ENCODE assay signal across 1 cellular context in the genomic region with DNA sequence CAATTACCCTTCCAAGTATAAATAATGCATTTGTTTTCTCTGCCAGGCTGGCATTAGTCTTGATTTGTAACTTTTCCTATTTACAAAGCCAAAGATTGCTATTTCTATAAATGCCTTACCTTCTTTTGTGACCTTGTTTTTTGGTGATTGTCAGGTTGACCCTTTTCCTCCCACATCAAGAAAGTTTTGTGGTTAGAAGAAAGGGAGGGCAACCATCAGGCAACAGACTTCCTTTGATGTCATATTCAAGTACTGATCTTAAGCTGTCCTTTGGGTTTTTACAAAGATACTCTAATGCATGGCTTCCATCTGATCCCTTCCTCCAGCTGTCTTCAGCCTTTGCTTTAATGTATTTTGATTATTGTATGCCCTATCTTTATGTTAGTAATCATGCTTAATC.
A peak's percentile ranks its signal among the peaks of the same experiment; 100 is the strongest.
TF ChIP-seq lines count a peak whose summit lies in the region.

No MANE protein-coding gene starts in this region.

TF ChIP-seq in K562, 482 proteins besides CTCF, POLR2A, EP300 and RAD21 (continued from another document):
- TF ChIP-seq, protein P1, sequence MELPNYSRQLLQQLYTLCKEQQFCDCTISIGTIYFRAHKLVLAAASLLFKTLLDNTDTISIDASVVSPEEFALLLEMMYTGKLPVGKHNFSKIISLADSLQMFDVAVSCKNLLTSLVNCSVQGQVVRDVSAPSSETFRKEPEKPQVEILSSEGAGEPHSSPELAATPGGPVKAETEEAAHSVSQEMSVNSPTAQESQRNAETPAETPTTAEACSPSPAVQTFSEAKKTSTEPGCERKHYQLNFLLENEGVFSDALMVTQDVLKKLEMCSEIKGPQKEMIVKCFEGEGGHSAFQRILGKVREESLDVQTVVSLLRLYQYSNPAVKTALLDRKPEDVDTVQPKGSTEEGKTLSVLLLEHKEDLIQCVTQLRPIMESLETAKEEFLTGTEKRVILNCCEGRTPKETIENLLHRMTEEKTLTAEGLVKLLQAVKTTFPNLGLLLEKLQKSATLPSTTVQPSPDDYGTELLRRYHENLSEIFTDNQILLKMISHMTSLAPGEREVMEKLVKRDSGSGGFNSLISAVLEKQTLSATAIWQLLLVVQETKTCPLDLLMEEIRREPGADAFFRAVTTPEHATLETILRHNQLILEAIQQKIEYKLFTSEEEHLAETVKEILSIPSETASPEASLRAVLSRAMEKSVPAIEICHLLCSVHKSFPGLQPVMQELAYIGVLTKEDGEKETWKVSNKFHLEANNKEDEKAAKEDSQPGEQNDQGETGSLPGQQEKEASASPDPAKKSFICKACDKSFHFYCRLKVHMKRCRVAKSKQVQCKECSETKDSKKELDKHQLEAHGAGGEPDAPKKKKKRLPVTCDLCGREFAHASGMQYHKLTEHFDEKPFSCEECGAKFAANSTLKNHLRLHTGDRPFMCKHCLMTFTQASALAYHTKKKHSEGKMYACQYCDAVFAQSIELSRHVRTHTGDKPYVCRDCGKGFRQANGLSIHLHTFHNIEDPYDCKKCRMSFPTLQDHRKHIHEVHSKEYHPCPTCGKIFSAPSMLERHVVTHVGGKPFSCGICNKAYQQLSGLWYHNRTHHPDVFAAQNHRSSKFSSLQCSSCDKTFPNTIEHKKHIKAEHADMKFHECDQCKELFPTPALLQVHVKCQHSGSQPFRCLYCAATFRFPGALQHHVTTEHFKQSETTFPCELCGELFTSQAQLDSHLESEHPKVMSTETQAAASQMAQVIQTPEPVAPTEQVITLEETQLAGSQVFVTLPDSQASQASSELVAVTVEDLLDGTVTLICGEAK (IDR thresholded peaks at IDR 0.05) = peak; percentile 46; the same call in 1 of the 2 replicates
- TF ChIP-seq, protein P1 (CRISPR knock-in tag; IDR thresholded peaks at IDR 0.05) = no peak
- TF ChIP-seq NR2C2 (CRISPR knock-in tag; IDR thresholded peaks at IDR 0.05) (no peak), NR2C2 (tag; IDR thresholded peaks at IDR 0.05) (peak; percentile 18; the same call in 1 of the 2 replicates), HDGF (IDR thresholded peaks at IDR 0.05) (no peak), ESRRB (CRISPR knock-in tag; IDR thresholded peaks at IDR 0.05; ENCODE audit: borderline replicate concordance) (no peak), ZBTB8A (IDR thresholded peaks at IDR 0.05; ENCODE audit: partially characterized antibody) (no peak), SAFB2 (IDR thresholded peaks at IDR 0.05; ENCODE audit: borderline replicate concordance, low read depth, low read length, severe bottlenecking) (no peak), IRF1 (CRISPR knock-in tag; IDR thresholded peaks at IDR 0.05; ENCODE audit: borderline replicate concordance) (no peak), BHLHE40 (IDR thresholded peaks at IDR 0.05; ENCODE audit: low read length) (no peak), ZNF134 (CRISPR knock-in tag; conservative IDR thresholded peaks at IDR 0.05) (no peak), DPF2 (IDR thresholded peaks at IDR 0.05) (0 out of 2 replicates have a peak, but pooled peaks have one; percentile 33), KDM1A (IDR thresholded peaks at IDR 0.05) (peak in 1 of 2 experiments; percentile 24; a peak in 1 of 4 replicates), SMC3 (conservative IDR thresholded peaks at IDR 0.05; ENCODE audit: insufficient read depth, low read depth, low read length) (no peak), U2AF1 (optimal IDR thresholded peaks at IDR 0.05; ENCODE audit: low read depth, low read length) (no peak), CCAR2 (IDR thresholded peaks at IDR 0.05; ENCODE audit: low read depth, low read length) (no peak), RBBP5 (IDR thresholded peaks at IDR 0.05; ENCODE audit: borderline replicate concordance, insufficient read depth, low read length, poor library complexity, severe bottlenecking) (no peak), ESRRA (IDR thresholded peaks at IDR 0.05; ENCODE audit: borderline replicate concordance, low read depth) (0 out of 2 replicates have a peak, but pooled peaks have one; percentile 30), SP1 (CRISPR knock-in tag; IDR thresholded peaks at IDR 0.05) (no peak), CBFA2T3 (IDR thresholded peaks at IDR 0.05) (peak; percentile 46), SREBF2 (CRISPR knock-in tag; IDR thresholded peaks at IDR 0.05) (no peak), MEIS2 (IDR thresholded peaks at IDR 0.05; ENCODE audit: partially characterized antibody) (peak; percentile 5), TCF7 (IDR thresholded peaks at IDR 0.05; ENCODE audit: borderline replicate concordance) (peak; percentile 85; the same call in 1 of the 2 replicates)
- TF ChIP-seq, protein P2, sequence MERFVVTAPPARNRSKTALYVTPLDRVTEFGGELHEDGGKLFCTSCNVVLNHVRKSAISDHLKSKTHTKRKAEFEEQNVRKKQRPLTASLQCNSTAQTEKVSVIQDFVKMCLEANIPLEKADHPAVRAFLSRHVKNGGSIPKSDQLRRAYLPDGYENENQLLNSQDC (CRISPR knock-in tag; IDR thresholded peaks at IDR 0.05) = no peak
